ENCODE assay signal across 12 cellular contexts in genomic region chr22:23646526-23646925, GRCh38. TPM values are rescaled to one million over a fixed set of nuclear protein-coding genes. Genes with fewer than 3 reads are reported as not detected.
"Had no signal": no experiment of that assay in that cellular context is flagged by ENCODE, and none has a peak within 500 bp of the region (broad histone marks: within the 10 kb centered on the region; RNA-seq: fewer than 3 reads in every experiment).

No MANE protein-coding gene starts in this region.

RNA-seq across cellular contexts. Expression of gene DRICH1, which starts 14.4 kb away (rescaled TPM):
- total RNA-seq: dermis microvascular lymphatic vessel endothelial cell, gastrocnemius medialis, glomerular endothelial cell, heart right ventricle, kidney epithelial cell, left cardiac atrium, left ventricle myocardium superior, lung microvascular endothelial cell had no signal

RNA-seq across cellular contexts. Expression of gene RGL4, which starts 44.3 kb away (rescaled TPM):
- total RNA-seq: dermis microvascular lymphatic vessel endothelial cell, endodermal cell, esophagus mucosa, esophagus squamous epithelium, glomerular endothelial cell, kidney epithelial cell, left ventricle myocardium superior, lung microvascular endothelial cell had no signal
- polyA plus RNA-seq: keratinocyte had no signal
